Comparison of ENCODE assay signal across 16 cellular contexts in genomic region chr4:86848732-86849617, GRCh38. TPM values are rescaled to one million over a fixed set of nuclear protein-coding genes. Genes with fewer than 3 reads are reported as not detected.
DNase-seq lines count a peak whose midpoint lies in the region; ATAC-seq, FAIRE-seq and TF ChIP-seq lines count a peak whose summit lies in the region.
"Had no signal": no experiment of that assay in that cellular context is flagged by ENCODE, and none has a peak within 500 bp of the region (broad histone marks: within the 10 kb centered on the region; RNA-seq: fewer than 3 reads in every experiment).

A gene with protein sequence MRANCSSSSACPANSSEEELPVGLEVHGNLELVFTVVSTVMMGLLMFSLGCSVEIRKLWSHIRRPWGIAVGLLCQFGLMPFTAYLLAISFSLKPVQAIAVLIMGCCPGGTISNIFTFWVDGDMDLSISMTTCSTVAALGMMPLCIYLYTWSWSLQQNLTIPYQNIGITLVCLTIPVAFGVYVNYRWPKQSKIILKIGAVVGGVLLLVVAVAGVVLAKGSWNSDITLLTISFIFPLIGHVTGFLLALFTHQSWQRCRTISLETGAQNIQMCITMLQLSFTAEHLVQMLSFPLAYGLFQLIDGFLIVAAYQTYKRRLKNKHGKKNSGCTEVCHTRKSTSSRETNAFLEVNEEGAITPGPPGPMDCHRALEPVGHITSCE (minus strand): TSS chr4:86849384. CDS start chr4:86849115, 269 bp downstream.

- peak; percentile 70 for ATAC-seq in left ventricle myocardium superior
- ATAC-seq in pancreas, result no peak
- ATAC-seq: left colon, upper lobe of right lung had no signal

- TF ChIP-seq CTCF in coronary artery (IDR thresholded peaks at IDR 0.05) (no peak), prostate gland (IDR thresholded peaks at IDR 0.05) (no peak), pancreas (IDR thresholded peaks at IDR 0.05) (no peak)

- H3K27me3 ChIP-seq in GM23248 (replicated peaks; ENCODE audit: insufficient read depth) (no peaks in the 10 kb centered on the region), skeletal muscle tissue (ENCODE audit: control insufficient read depth in 3 of 3, insufficient read depth in 3 of 3, low read length in 3 of 3) (no peaks in the 10 kb centered on the region), prostate gland (replicated peaks; ENCODE audit: insufficient read depth) (no peaks in the 10 kb centered on the region), pancreas (no peaks in the 10 kb centered on the region)
- H3K27me3 ChIP-seq: upper lobe of right lung had no signal

- no peak for FAIRE-seq in pancreas (lab: Jason Lieb, UNC)
- FAIRE-seq: HTR-8/SVneo had no signal

- no peaks in the 10 kb centered on the region for H4K20me1 ChIP-seq in GM23248 (ENCODE audit: insufficient read depth)

- no peaks in the 10 kb centered on the region for H3K79me2 ChIP-seq in GM23248 (ENCODE audit: insufficient read depth)

- H3F3A ChIP-seq in GM23248 (ENCODE audit: insufficient read depth), result 0 out of 2 replicates have a peak, but pooled peaks cover 9% of the 10 kb centered on the region

- 22 to 28% methylated on average over 11 of the region's 11 CpGs for WGBS in GM23248 (ENCODE audit: low coverage in 1 of 2, low lambda C conversion rate in 2 of 2, missing lambda C conversion rate in 2 of 2), 2 experiments
- WGBS in prostate gland, result 66% methylated on average over 11 of the region's 11 CpGs
- 81 to 85% methylated on average over 11 of the region's 11 CpGs for WGBS in pancreas, 2 donors

- H3K4me1 ChIP-seq in GM23248 (ENCODE audit: insufficient read depth), result peaks cover 26% of the 10 kb centered on the region
- H3K4me1 ChIP-seq in skeletal muscle tissue (ENCODE audit: control insufficient read depth in 3 of 3, insufficient read depth in 3 of 3, low read length in 3 of 3), result peaks cover 5 to 11% (median 10%) of the 10 kb centered on the region in 3 donors
- no peaks in the 10 kb centered on the region for H3K4me1 ChIP-seq in prostate gland (replicated peaks)
- no peaks in the 10 kb centered on the region for H3K4me1 ChIP-seq in pancreas
- H3K4me1 ChIP-seq: upper lobe of right lung had no signal

- H3K27ac ChIP-seq in GM23248, result no peak within 1 kb of the TSS
- peak within 1 kb of the TSS in 1 of 2 donors; percentile 50 for H3K27ac ChIP-seq in coronary artery
- H3K27ac ChIP-seq in skeletal muscle tissue (ENCODE audit: low read depth, low read length), result peak within 1 kb of the TSS; percentile 34
- no peak within 1 kb of the TSS for H3K27ac ChIP-seq in prostate gland
- no peak within 1 kb of the TSS for H3K27ac ChIP-seq in pancreas
- H3K27ac ChIP-seq: upper lobe of right lung had no signal

- intact Hi-C loops in left ventricle myocardium superior (cut with micrococcal nuclease) (no loop called here), prostate gland (cut with DNase I) (no loop called here), pancreas (cut with DNase I) (no loop called here)

- H3K9ac ChIP-seq in GM23248 (no peak within 1 kb of the TSS), skeletal muscle tissue (ENCODE audit: low read depth in 1 of 3, low read length in 3 of 3) (no peak within 1 kb of the TSS)

- TF ChIP-seq POLR2A in prostate gland (IDR thresholded peaks at IDR 0.05), result no peak
- no peak for TF ChIP-seq POLR2A in erythroblast (IDR thresholded peaks at IDR 0.05; ENCODE audit: low read length)

- H3K9me2 ChIP-seq in GM23248 (ENCODE audit: insufficient read depth), result no peaks in the 10 kb centered on the region

- in situ Hi-C loops in GM23248 (cut with MboI), result no loop called here

- no peaks in the 10 kb centered on the region for H3K9me3 ChIP-seq in GM23248 (ENCODE audit: low read depth)
- no peaks in the 10 kb centered on the region for H3K9me3 ChIP-seq in skeletal muscle tissue (ENCODE audit: control insufficient read depth in 3 of 3, low read length in 3 of 3)
- H3K9me3 ChIP-seq in prostate gland, result no peaks in the 10 kb centered on the region
- no peaks in the 10 kb centered on the region for H3K9me3 ChIP-seq in pancreas
- H3K9me3 ChIP-seq: upper lobe of right lung had no signal

- H3K4me2 ChIP-seq in GM23248 (ENCODE audit: unreplicated experiment), result peak within 1 kb of the TSS; percentile 37

- DNase-seq in GM23248, result peak; percentile 55
- DNase-seq in coronary artery (ENCODE audit: low spot score), result no peak
- no peak for DNase-seq in left ventricle myocardium superior
- no peak for DNase-seq in activated CD4-positive, alpha-beta T cell treated with anti-CD3 and anti-CD28 coated beads, Interleukin-2, amount 50 U/mL, for 4 hours
- DNase-seq in prostate gland (ENCODE audit: low spot score), result no peak
- DNase-seq in pancreas, result no peak
- DNase-seq in erythroblast (lab: John Stamatoyannopoulos, UW), result no peak
- DNase-seq: activated CD4-positive, CD25-positive, alpha-beta regulatory T cell; activated T-cell treated with anti-CD3 and anti-CD28 coated beads for 4 hours; DMS 273 treated with DMSO at 0.1 percent for 48 hours; HCEC 1CT; left colon; MM.1S; upper lobe of right lung had no signal

- peak within 1 kb of the TSS; percentile 45 for H2AFZ ChIP-seq in GM23248

- H3K36me3 ChIP-seq in GM23248 (ENCODE audit: low read depth), result no peaks in the 10 kb centered on the region
- no peaks in the 10 kb centered on the region for H3K36me3 ChIP-seq in skeletal muscle tissue (ENCODE audit: control insufficient read depth in 3 of 3, insufficient read depth in 3 of 3, low read length in 3 of 3)
- H3K36me3 ChIP-seq in prostate gland, result no peaks in the 10 kb centered on the region
- no peaks in the 10 kb centered on the region for H3K36me3 ChIP-seq in pancreas
- H3K36me3 ChIP-seq: upper lobe of right lung had no signal

- H3K4me3 ChIP-seq in GM23248 (no peak within 1 kb of the TSS), coronary artery (peak within 1 kb of the TSS; percentile 33), skeletal muscle tissue (ENCODE audit: low read length in 3 of 3) (peak within 1 kb of the TSS; percentile 5 to 41 (median 31)), prostate gland (no peak within 1 kb of the TSS), pancreas (no peak within 1 kb of the TSS)
- H3K4me3 ChIP-seq: upper lobe of right lung had no signal

RNA-seq across cellular contexts. Expression of the gene that starts here (rescaled TPM):
- not detected in 2 replicates for total RNA-seq in GM23248 (2014; rRNA removed; shearing (Covaris generic))
- polyA plus RNA-seq in GM23248 (2016; fragmentation: Nextera tagmentation; extraction: Ambion mirVana), result not detected in 2 replicates
- total RNA-seq in left ventricle myocardium superior, result 0.82 TPM
- 0.52 TPM for total RNA-seq in skeletal muscle tissue
- under 1 TPM in 1 of 2 donors, not detected in 1; 0.32 TPM for total RNA-seq in prostate gland
- under 1 TPM; 0.14 to 1.00 (median 0.26) TPM for total RNA-seq in pancreas
- under 1 TPM; 0.19 to 0.35 TPM for polyA plus RNA-seq in pancreas

Comparison
In these comparisons a context has a peak if more than half of its experiments do, and no peak if none do; other contexts are left out.
1. Peak in DNase-seq and H3K4me2 ChIP-seq in GM23248; RNA of the gene not detected or under 1 TPM.
2. Peak in ATAC-seq in left ventricle myocardium superior; RNA of the gene not detected or under 1 TPM.
3. H3K4me3 ChIP-seq: peak in coronary artery (single experiment) and skeletal muscle tissue (3 of 3); none in GM23248 (single experiment), prostate gland (0 of 2) and pancreas (0 of 4).